In genomic region chr16:89131783-89132182, GRCh38 we compare ENCODE assay signal across 20 cellular contexts. TPM values are rescaled to one million over a fixed set of nuclear protein-coding genes. Genes with fewer than 3 reads are reported as not detected.
DNase-seq lines count a peak whose midpoint lies in the region; ATAC-seq, FAIRE-seq and TF ChIP-seq lines count a peak whose summit lies in the region.
"Had no signal": no experiment of that assay in that cellular context is flagged by ENCODE, and none has a peak within 500 bp of the region (broad histone marks: within the 10 kb centered on the region; RNA-seq: fewer than 3 reads in every experiment).

No MANE protein-coding gene starts in this region.

- no peaks in the 10 kb centered on the region for H3K27me3 ChIP-seq in right lobe of liver
- no peaks in the 10 kb centered on the region for H3K27me3 ChIP-seq in HepG2 (ENCODE audit: control insufficient read depth in 1 of 2, insufficient read depth in 2 of 2, low read length in 2 of 2)
- H3K27me3 ChIP-seq in lower lobe of right lung (ENCODE audit: low read depth) = no peaks in the 10 kb centered on the region
- H3K27me3 ChIP-seq: MG63 had no signal

- no peaks in the 10 kb centered on the region for H3K79me2 ChIP-seq in HepG2 (ENCODE audit: insufficient read depth, low read length)

- CTCF ChIA-PET in HepG2 (lab: Yijun Ruan, JAX; ENCODE audit: low intra/inter-chr PET ratio, low total read pairs) = no interaction called here

- 91% methylated on average over 8 of the region's 17 CpGs for WGBS in right lobe of liver (ENCODE audit: insufficient coverage, low coverage, low lambda C conversion rate, missing lambda C conversion rate)
- 95% methylated on average over 10 of the region's 17 CpGs for WGBS in HepG2 (ENCODE audit: low lambda C conversion rate)

- POLR2A ChIA-PET in HepG2 (lab: Yijun Ruan, JAX) = no interaction called here

- BruUV-seq in HepG2 (replicated peaks; lab: Mats Ljungman, UMichigan) = no TSS peak

- H3K36me3 Mint-ChIP-seq in T-helper 17 cell (ENCODE audit: low read depth) = peaks cover 5% of the 10 kb centered on the region

- no peaks in the 10 kb centered on the region for H4K20me1 ChIP-seq in HepG2 (ENCODE audit: insufficient read depth, low read length)

- TF ChIP-seq POLR2A in right lobe of liver (IDR thresholded peaks at IDR 0.05) = no peak
- no peak for TF ChIP-seq POLR2A in HepG2 (IDR thresholded peaks at IDR 0.05; ENCODE audit: insufficient read depth in 1 of 2, low read depth in 2 of 2, low read length in 2 of 2)

- H3K27ac ChIP-seq in right lobe of liver (no peak overlapping the region), HepG2 (ENCODE audit: extremely low read length, insufficient read depth, low read length) (no peak overlapping the region), lower lobe of right lung (no peak overlapping the region)
- H3K27ac ChIP-seq: C4-2B had no signal

- in situ Hi-C loops in HepG2 (cut with HindIII; ENCODE audit: extremely low pct_ligation_motif_present, low pct_unique_long_range_greater_than_20kb) = no loop called here

- no peak overlapping the region for H3K27ac Mint-ChIP-seq in T-helper 17 cell
- H3K27ac Mint-ChIP-seq: HFFc6 had no signal

- TF ChIP-seq RAD21 in HepG2 (CRISPR knock-in tag; IDR thresholded peaks at IDR 0.05) = no peak

- no peak for FAIRE-seq in HepG2 (lab: Jason Lieb, UNC)
- FAIRE-seq: D721Med had no signal

- H3K4me3 Mint-ChIP-seq in T-helper 17 cell = no peak overlapping the region
- H3K4me3 Mint-ChIP-seq: HFFc6 had no signal

- H3K4me2 ChIP-seq in HepG2 (ENCODE audit: low read depth, low read length) = no peak overlapping the region

- H3K9ac ChIP-seq in HepG2 (ENCODE audit: insufficient read depth, low read depth, low read length) = no peak overlapping the region

- H3K27me3 Mint-ChIP-seq in T-helper 17 cell = no peaks in the 10 kb centered on the region

- H3K4me1 Mint-ChIP-seq in T-helper 17 cell = peaks cover 12% of the 10 kb centered on the region

- H3K4me1 ChIP-seq in right lobe of liver (no peaks in the 10 kb centered on the region), HepG2 (ENCODE audit: insufficient read depth, low read length) (no peaks in the 10 kb centered on the region), lower lobe of right lung (no peaks in the 10 kb centered on the region)

- H3K9me3 ChIP-seq in right lobe of liver (no peaks in the 10 kb centered on the region), HepG2 (ENCODE audit: low read length) (no peaks in the 10 kb centered on the region), T-helper 17 cell (ENCODE audit: control insufficient read depth, low read length, poor library complexity, severe bottlenecking) (no peaks in the 10 kb centered on the region), lower lobe of right lung (no peaks in the 10 kb centered on the region)

- H3K36me3 ChIP-seq in right lobe of liver = peaks cover 0 to 11% (median 6%) of the 10 kb centered on the region in 4 donors
- peaks cover 12 to 31% of the 10 kb centered on the region in 2 experiments; a peak in 4 of 5 replicates for H3K36me3 ChIP-seq in HepG2 (replicated peaks in 1 of 2; ENCODE audit: control insufficient read depth in 1 of 2, insufficient read depth in 2 of 2, low read length in 2 of 2)
- peaks cover 44% of the 10 kb centered on the region for H3K36me3 ChIP-seq in lower lobe of right lung

- intact Hi-C loops in right lobe of liver (cut with DNase I) (no loop called here), HepG2 (cut with micrococcal nuclease; ENCODE audit: unreplicated experiment) (no loop called here), lower lobe of right lung (cut with DNase I) (no loop called here)

- ATAC-seq in right lobe of liver (peak in 1 of 4 donors; percentile 16), HepG2 (no peak), T-helper 17 cell (peak; percentile 41), lower lobe of right lung (no peak), HG03571 (IDR thresholded peaks at IDR 0.05; ENCODE audit: unreplicated experiment) (no peak)

- TF ChIP-seq CTCF in right lobe of liver (IDR thresholded peaks at IDR 0.05) = no peak
- TF ChIP-seq CTCF in HepG2 (CRISPR knock-in tag; IDR thresholded peaks at IDR 0.05) = no peak
- TF ChIP-seq CTCF in lower lobe of right lung (IDR thresholded peaks at IDR 0.05) = no peak

- DNase-seq in right lobe of liver (peak in 2 of 3 donors; percentile 28 to 35), HepG2 (ENCODE audit: low spot score) (no peak), T-helper 17 cell (no peak), lower lobe of right lung (peak; percentile 29), GDM1 (lab: John Stamatoyannopoulos, UW) (no peak), SKM-1 treated with dmso at 0.1 percent for 144 hours (lab: John Stamatoyannopoulos, UW; ENCODE audit: unreplicated experiment) (no peak)
- DNase-seq: DMS79, H7, HFFc6, Kasumi-1, MG63, NCI-H1048, NCI-H146, NCI-H2029 treated with DMSO at 0.1 percent for 48 hours, NCI-H2171, NCI-H526 had no signal

- no peak overlapping the region for H3K4me3 ChIP-seq in right lobe of liver
- H3K4me3 ChIP-seq in HepG2 (replicated peaks in 1 of 3; ENCODE audit: insufficient read depth in 1 of 3, low read depth in 2 of 3, low read length in 3 of 3) = no peak overlapping the region
- no peak overlapping the region for H3K4me3 ChIP-seq in lower lobe of right lung
- H3K4me3 ChIP-seq: MG63 had no signal

- no peak overlapping the region for H2AFZ ChIP-seq in HepG2 (ENCODE audit: low read length)

- TF ChIP-seq EP300 in HepG2 (IDR thresholded peaks at IDR 0.05; ENCODE audit: low read depth in 2 of 2, low read length in 2 of 2) (no peak), HepG2 (CRISPR knock-in tag; IDR thresholded peaks at IDR 0.05; ENCODE audit: borderline replicate concordance) (no peak)

TF ChIP-seq in HepG2, 621 proteins besides CTCF, POLR2A, EP300 and RAD21 (continues in another document):
- TF ChIP-seq DR1 (CRISPR knock-in tag; IDR thresholded peaks at IDR 0.05) (no peak), GZF1 (CRISPR knock-in tag; IDR thresholded peaks at IDR 0.05) (no peak), ZNF251 (CRISPR knock-in tag; IDR thresholded peaks at IDR 0.05) (no peak), NR1H2 (CRISPR knock-in tag; IDR thresholded peaks at IDR 0.05; ENCODE audit: borderline replicate concordance, low read depth) (no peak), HHEX (CRISPR knock-in tag; IDR thresholded peaks at IDR 0.05) (no peak)

RNA-seq across cellular contexts. Expression of gene ACSF3, which starts 38.1 kb away (rescaled TPM):
- total RNA-seq in right lobe of liver = 10 to 100 TPM; 20.2 to 33.6 (median 29.4) TPM
- total RNA-seq in HepG2 (2016; rRNA removed; fragmentation: Illumina TruSeq; extraction: Trizol) = 23.5 and 30.6 TPM in 2 replicates
- 13.8 and 14.5 TPM in 2 replicates for total RNA-seq in HepG2 (2016; cell fraction: cytosol; rRNA removed; fragmentation: Illumina TruSeq; extraction: Trizol; ENCODE audit: low read depth)
- total RNA-seq in HepG2 (2016; cell fraction: insoluble cytoplasmic fraction; rRNA removed; fragmentation: Illumina TruSeq; extraction: Trizol) = 22.1 and 29.1 TPM in 2 replicates
- 23.0 and 24.3 TPM in 2 replicates for total RNA-seq in HepG2 (2016; cell fraction: membrane; rRNA removed; fragmentation: Illumina TruSeq; extraction: Trizol)
- total RNA-seq in HepG2 (2016; cell fraction: nucleus; rRNA removed; fragmentation: Illumina TruSeq; extraction: Trizol) = 19.3 and 21.6 TPM in 2 replicates
- polyA plus RNA-seq in HepG2 (2011; rRNA removed) = 14.9 and 16.5 TPM in 2 replicates
- 11.3 and 15.5 TPM in 2 replicates for polyA plus RNA-seq in HepG2 (2011; cell fraction: cytosol; rRNA removed)
- 31.3 and 34.0 TPM in 2 replicates for polyA plus RNA-seq in HepG2 (2011; cell fraction: nucleus; rRNA removed)
- polyA plus RNA-seq in HepG2 (2012) = 16.6 and 17.2 TPM in 2 replicates
- polyA plus RNA-seq in HepG2 (2016; cell fraction: cytosol; fragmentation: Illumina TruSeq; extraction: Trizol; ENCODE audit: low read depth) = 6.9 and 9.7 TPM in 2 replicates
- polyA plus RNA-seq in HepG2 (2016; cell fraction: insoluble cytoplasmic fraction; fragmentation: Illumina TruSeq; extraction: Trizol; ENCODE audit: low read depth) = 21.8 and 22.0 TPM in 2 replicates
- polyA plus RNA-seq in HepG2 (2016; cell fraction: membrane; fragmentation: Illumina TruSeq; extraction: Trizol; ENCODE audit: low read depth) = 11.2 and 13.0 TPM in 2 replicates
- 37.2 and 38.9 TPM in 2 replicates for polyA plus RNA-seq in HepG2 (2016; cell fraction: nucleus; fragmentation: Illumina TruSeq; extraction: Trizol; ENCODE audit: insufficient read depth, low read depth)
- 46.7 and 47.0 TPM in 2 replicates for polyA minus RNA-seq in HepG2 (2011; rRNA and poly(A)+ RNA removed; ENCODE audit: low replicate concordance)
- 22.4 and 32.0 TPM in 2 replicates for polyA minus RNA-seq in HepG2 (2011; cell fraction: cytosol; rRNA and poly(A)+ RNA removed)
- polyA minus RNA-seq in HepG2 (2011; cell fraction: nucleus; rRNA and poly(A)+ RNA removed) = 35.9 and 36.8 TPM in 2 replicates
- total RNA-seq in T-helper 17 cell = 10 to 100 TPM; 48.0 to 53.6 TPM
- total RNA-seq in lower lobe of right lung = 31.7 TPM

RNA-seq across cellular contexts. Expression of gene CDH15, which starts 39.8 kb away (rescaled TPM):
- total RNA-seq in right lobe of liver (1 to 10 TPM in 1 of 6 experiments, under 1 TPM in 4, not detected in 1; 0.12 to 3.3 (median 0.15) TPM), HepG2 (2016; rRNA removed; fragmentation: Illumina TruSeq; extraction: Trizol) (1.4 and 2.2 TPM in 2 replicates), T-helper 17 cell (under 1 TPM in 1 of 2 donors, not detected in 1; 0.12 TPM), lower lobe of right lung (0.50 TPM)
- total RNA-seq in HepG2 (2016; cell fraction: cytosol; rRNA removed; fragmentation: Illumina TruSeq; extraction: Trizol; ENCODE audit: low read depth) = 2.8 and 2.9 TPM in 2 replicates
- 1.4 and 2.2 TPM in 2 replicates for total RNA-seq in HepG2 (2016; cell fraction: insoluble cytoplasmic fraction; rRNA removed; fragmentation: Illumina TruSeq; extraction: Trizol)
- 3.6 and 3.7 TPM in 2 replicates for total RNA-seq in HepG2 (2016; cell fraction: membrane; rRNA removed; fragmentation: Illumina TruSeq; extraction: Trizol)
- 1.6 and 1.8 TPM in 2 replicates for total RNA-seq in HepG2 (2016; cell fraction: nucleus; rRNA removed; fragmentation: Illumina TruSeq; extraction: Trizol)
- 0.69 and 0.74 TPM in 2 replicates for polyA plus RNA-seq in HepG2 (2011; rRNA removed)
- polyA plus RNA-seq in HepG2 (2011; cell fraction: cytosol; rRNA removed) = 0.37 and 1.2 TPM in 2 replicates
- 1.6 and 2.1 TPM in 2 replicates for polyA plus RNA-seq in HepG2 (2011; cell fraction: nucleus; rRNA removed)
- 0.61 and 0.90 TPM in 2 replicates for polyA plus RNA-seq in HepG2 (2012)
- 3.5 and 3.8 TPM in 2 replicates for polyA plus RNA-seq in HepG2 (2016; cell fraction: cytosol; fragmentation: Illumina TruSeq; extraction: Trizol; ENCODE audit: low read depth)
- polyA plus RNA-seq in HepG2 (2016; cell fraction: insoluble cytoplasmic fraction; fragmentation: Illumina TruSeq; extraction: Trizol; ENCODE audit: low read depth) = 1.7 and 2.3 TPM in 2 replicates
- 3.3 and 4.1 TPM in 2 replicates for polyA plus RNA-seq in HepG2 (2016; cell fraction: membrane; fragmentation: Illumina TruSeq; extraction: Trizol; ENCODE audit: low read depth)
- 3.3 and 3.4 TPM in 2 replicates for polyA plus RNA-seq in HepG2 (2016; cell fraction: nucleus; fragmentation: Illumina TruSeq; extraction: Trizol; ENCODE audit: insufficient read depth, low read depth)
- polyA minus RNA-seq in HepG2 (2011; rRNA and poly(A)+ RNA removed; ENCODE audit: low replicate concordance) = 0.62 TPM in 1 of 2 replicates, not detected in the other
- 0.40 and 0.62 TPM in 2 replicates for polyA minus RNA-seq in HepG2 (2011; cell fraction: cytosol; rRNA and poly(A)+ RNA removed)
- polyA minus RNA-seq in HepG2 (2011; cell fraction: nucleus; rRNA and poly(A)+ RNA removed) = 0.39 TPM in 1 of 2 replicates, not detected in the other
- total RNA-seq: SK-MEL-5 had no signal

Comparison
In these comparisons a context has a peak if more than half of its experiments do, and no peak if none do; other contexts are left out.
1. DNase-seq: peak in right lobe of liver (2 of 3) and lower lobe of right lung (single experiment); none in HepG2 (single experiment), T-helper 17 cell (0 of 3), GDM1 (single experiment) and SKM-1 treated with dmso at 0.1 percent for 144 hours (single experiment).